Comparison of ENCODE assay signal across 12 cellular contexts in the genomic region with DNA sequence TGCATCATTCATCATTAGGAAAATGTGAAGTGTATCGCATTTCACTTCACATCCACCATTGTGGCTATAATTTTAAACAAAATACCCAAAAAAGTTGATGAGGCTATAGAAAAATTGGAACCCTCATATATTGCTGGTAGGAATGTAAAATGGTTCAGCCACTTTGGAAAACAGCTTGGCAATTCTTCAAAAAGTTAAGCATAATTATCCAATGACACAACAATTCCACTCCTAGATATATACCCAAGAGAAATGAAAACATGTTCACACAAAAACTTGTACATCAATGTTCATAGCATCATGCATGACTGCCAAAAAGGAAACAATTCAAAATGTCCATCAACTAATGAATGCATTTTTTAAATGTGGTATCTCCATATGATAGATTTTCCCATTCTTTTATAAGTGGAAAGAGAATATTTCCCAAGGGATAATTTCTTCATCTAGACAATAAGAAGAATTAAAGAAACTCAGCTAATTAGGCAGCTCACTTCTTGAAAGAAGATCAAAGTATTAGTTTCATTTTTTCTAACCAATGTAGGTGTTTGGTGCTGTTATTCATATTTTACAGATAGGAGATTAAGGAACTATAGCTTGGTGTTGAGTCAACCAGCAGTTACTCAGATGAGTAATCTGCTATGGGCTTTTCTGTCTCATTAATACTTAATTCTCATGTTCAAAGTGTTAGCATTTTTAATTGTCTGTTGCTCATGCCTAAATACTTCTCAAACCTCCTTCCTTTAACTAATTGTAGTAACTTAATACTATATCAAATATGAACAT. TPM values are rescaled to one million over a fixed set of nuclear protein-coding genes. Genes with fewer than 3 reads are reported as not detected.
DNase-seq lines count a peak whose midpoint lies in the region; ATAC-seq and TF ChIP-seq lines count a peak whose summit lies in the region.
"Had no signal": no experiment of that assay in that cellular context is flagged by ENCODE, and none has a peak within 500 bp of the region (broad histone marks: within the 10 kb centered on the region; RNA-seq: fewer than 3 reads in every experiment).

No MANE protein-coding gene starts in this region.

- H3K36me3 ChIP-seq in colonic mucosa: no peaks in the 10 kb centered on the region

- DNase-seq in fibroblast of peridontal ligament (ENCODE audit: extremely low read depth) (peak; percentile 15), colonic mucosa (no peak), hepatic stellate cell (ENCODE audit: low spot score) (no peak), NK-92 (lab: John Stamatoyannopoulos, UW; ENCODE audit: unreplicated experiment) (no peak)
- DNase-seq in NK-92 treated with Interleukin-12 subunit alpha and Interleukin-12 subunit beta, amount 100 ng/mL, for 24 hours (lab: John Stamatoyannopoulos, UW): no peak
- DNase-seq: activated CD4-positive, alpha-beta T cell treated with anti-CD3 and anti-CD28 coated beads for 4 hours; NCI-H69; right cardiac atrium; SK-N-SH had no signal

- intact Hi-C loops in colonic mucosa (cut with DNase I): no loop called here

- H3K4me3 ChIP-seq in colonic mucosa: no peak overlapping the region

- TF ChIP-seq CTCF in colonic mucosa (IDR thresholded peaks at IDR 0.05): no peak

- no peaks in the 10 kb centered on the region for H3K9me3 ChIP-seq in colonic mucosa
- H3K9me3 ChIP-seq: SK-N-SH had no signal

- H3K4me1 ChIP-seq in colonic mucosa: no peaks in the 10 kb centered on the region

- ATAC-seq in GM18519 (IDR thresholded peaks at IDR 0.05; ENCODE audit: low FRiP score, unreplicated experiment) (peak; percentile 85), GM21528 (IDR thresholded peaks at IDR 0.05; ENCODE audit: low FRiP score, unreplicated experiment) (peak; percentile 72), HG03354 (IDR thresholded peaks at IDR 0.05; ENCODE audit: poor library complexity, severe bottlenecking, unreplicated experiment) (peak; percentile 74)
- ATAC-seq: right cardiac atrium had no signal

- H3K9ac ChIP-seq in colonic mucosa (ENCODE audit: low read depth in 2 of 2, low read length in 2 of 2): no peak overlapping the region
- H3K9ac ChIP-seq: SK-N-SH had no signal

- H3K27me3 ChIP-seq in colonic mucosa: no peaks in the 10 kb centered on the region

- no peak overlapping the region for H3K27ac ChIP-seq in colonic mucosa

RNA-seq across cellular contexts. Expression of gene YEATS4, which starts 32.8 kb away (rescaled TPM):
- 10 to 100 TPM; 16.4 to 18.2 TPM for total RNA-seq in colonic mucosa

RNA-seq across cellular contexts. Expression of gene LYZ, which starts 44.2 kb away (rescaled TPM):
- total RNA-seq in colonic mucosa: 100 to 1,000 TPM in 1 of 2 donors, 10 to 100 TPM in 1; 20.6 to 162 TPM
